Comparison of ENCODE assay signal across 8 cellular contexts in the genomic region with DNA sequence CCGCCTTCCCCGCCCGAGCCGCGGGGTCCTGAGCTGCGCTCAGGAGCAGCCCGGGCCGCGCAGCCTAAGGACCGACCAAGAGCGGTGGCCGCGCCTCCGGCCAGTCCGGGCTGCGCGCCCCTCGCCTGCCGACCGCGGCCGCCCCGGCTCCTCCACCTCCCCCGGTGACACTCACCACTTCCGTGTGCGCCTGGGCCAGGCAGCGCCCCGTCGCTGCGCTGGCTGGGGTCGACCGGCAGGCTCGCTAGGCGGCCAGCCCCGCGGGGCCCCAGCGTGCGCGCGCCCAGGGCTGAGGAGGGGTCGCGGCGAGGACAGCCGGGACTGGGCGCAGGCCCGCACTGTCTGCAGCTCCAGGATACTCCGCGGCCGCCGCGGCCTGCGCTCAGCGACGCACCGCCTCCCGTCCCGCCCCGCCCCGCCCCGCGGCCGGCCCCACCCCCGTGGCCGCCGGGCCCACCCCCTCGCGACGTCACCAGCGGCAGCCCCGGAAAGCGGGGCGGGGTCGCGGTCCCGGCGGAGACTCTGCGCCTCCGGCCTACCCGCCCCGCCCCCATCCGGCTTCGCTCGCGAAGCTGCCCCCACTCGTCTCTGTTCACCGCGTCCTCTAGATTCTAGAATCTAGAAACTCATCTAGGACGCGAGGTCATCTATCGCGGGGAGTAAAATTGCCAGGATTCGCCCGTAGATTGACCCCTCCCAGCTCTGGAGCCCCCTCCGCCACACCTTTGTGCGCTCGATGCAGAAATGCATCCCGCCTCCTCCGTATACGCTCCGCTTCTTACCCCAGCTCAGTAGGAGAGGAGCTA. TPM values are rescaled to one million over a fixed set of nuclear protein-coding genes. Genes with fewer than 3 reads are reported as not detected.
DNase-seq lines count a peak whose midpoint lies in the region; ATAC-seq, FAIRE-seq and TF ChIP-seq lines count a peak whose summit lies in the region.

JAK1 (minus strand) TSS at position 392 of the 806 bp plus-strand sequence. CDS start 80,285 bp downstream, outside the sequence.

- H3K36me3 Mint-ChIP-seq in central memory CD8-positive, alpha-beta T cell (ENCODE audit: insufficient read depth): peaks cover 21% of the 10 kb centered on the region

- H3K4me1 ChIP-seq in kidney (ENCODE audit: control insufficient read depth in 1 of 2, insufficient read depth in 1 of 2, low read depth in 1 of 2, low read length in 2 of 2): peaks cover 13 to 17% of the 10 kb centered on the region in 2 donors

- H3K36me3 ChIP-seq in kidney (ENCODE audit: control insufficient read depth in 1 of 2, insufficient read depth in 2 of 2, low read length in 2 of 2): no peaks in the 10 kb centered on the region

- H3K4me1 Mint-ChIP-seq in central memory CD8-positive, alpha-beta T cell: peaks cover 52% of the 10 kb centered on the region

- H3K9ac ChIP-seq in kidney (ENCODE audit: low read length in 2 of 2): peak within 1 kb of the TSS; percentile 96 to 97

- peak within 1 kb of the TSS; percentile 97 for H3K27ac Mint-ChIP-seq in central memory CD8-positive, alpha-beta T cell (ENCODE audit: low read depth)

- FAIRE-seq in kidney (lab: Jason Lieb, UNC): no peak

- no peaks in the 10 kb centered on the region for H3K9me3 Mint-ChIP-seq in central memory CD8-positive, alpha-beta T cell

- H3K27me3 Mint-ChIP-seq in central memory CD8-positive, alpha-beta T cell: no peaks in the 10 kb centered on the region

- ATAC-seq in GM18873 (IDR thresholded peaks at IDR 0.05; ENCODE audit: low FRiP score, unreplicated experiment) (peak; percentile 52), HG03108 (IDR thresholded peaks at IDR 0.05; ENCODE audit: unreplicated experiment) (peak; percentile 70)
- peak; percentile 80 for ATAC-seq in activated CD4-positive, CD25-positive, alpha-beta regulatory T cell treated with anti-CD3 and anti-CD28 coated beads, Interleukin-2, amount 50 U/mL, for 24 hours
- ATAC-seq in central memory CD8-positive, alpha-beta T cell (replicated peaks; ENCODE audit: extremely low read depth, poor library complexity, severe bottlenecking): peak; percentile 78

- intact Hi-C loops in kidney (cut with DNase I): no loop called here

- H3K4me3 ChIP-seq in kidney (ENCODE audit: low read length in 2 of 2): peak within 1 kb of the TSS; percentile 92 to 94

- H3K9me3 ChIP-seq in kidney (ENCODE audit: control insufficient read depth in 1 of 2, low read length in 2 of 2): no peaks in the 10 kb centered on the region

- peak; percentile 99 for DNase-seq in AG08396 (ENCODE audit: low spot score)
- DNase-seq in NCI-H2196 treated with DMSO at 0.1 percent for 48 hours (lab: John Stamatoyannopoulos, UW; ENCODE audit: unreplicated experiment): peak; percentile 80
- peak; percentile 76 to 78 for DNase-seq in central memory CD8-positive, alpha-beta T cell (ENCODE audit: low spot score in 2 of 2)
- DNase-seq in kidney: peak; percentile 97
- DNase-seq in stimulated activated CD4-positive, alpha-beta T cell treated with anti-CD3 and anti-CD28 coated beads, Interleukin-15, amount 100 ng/mL, for 1 hour (ENCODE audit: low read depth in 1 of 2, low spot score in 1 of 2): peak; percentile 79 to 87

- peak within 1 kb of the TSS; percentile 85 to 91 for H3K27ac ChIP-seq in kidney (ENCODE audit: low read depth in 2 of 2, low read length in 2 of 2)

- no peak for TF ChIP-seq CTCF in kidney (IDR thresholded peaks at IDR 0.05; ENCODE audit: borderline replicate concordance, extremely low read depth, insufficient read depth)

- peak within 1 kb of the TSS; percentile 94 for H3K4me3 Mint-ChIP-seq in central memory CD8-positive, alpha-beta T cell

RNA-seq across cellular contexts. Expression of gene JAK1, which starts in this region (rescaled TPM):
- total RNA-seq in kidney: 173 TPM
- 33.6 TPM for polyA plus RNA-seq in kidney (ENCODE audit: insufficient read depth, low read depth, low replicate concordance)

Comparison
In these comparisons a context has a peak if more than half of its experiments do, and no peak if none do; other contexts are left out.
1. Peak in every context shown above with its lines: DNase-seq, ATAC-seq, H3K4me3 ChIP-seq and H3K27ac ChIP-seq.